1 cellular context compared by ENCODE assay signal in genomic region chr5:132227485-132228240, GRCh38.
TF ChIP-seq lines count a peak whose summit lies in the region.

P4HA2 (minus strand) TSS chr5:132227853; CDS start chr5:132218626, 9,227 bp downstream.

TF ChIP-seq in endothelial cell of umbilical vein, 7 proteins besides CTCF, POLR2A, EP300 and RAD21 (continued from another document):
- no peak for TF ChIP-seq EZH2 (IDR thresholded peaks at IDR 0.05; ENCODE audit: borderline replicate concordance, low read depth, low read length, severe bottlenecking)
- TF ChIP-seq, protein P1, sequence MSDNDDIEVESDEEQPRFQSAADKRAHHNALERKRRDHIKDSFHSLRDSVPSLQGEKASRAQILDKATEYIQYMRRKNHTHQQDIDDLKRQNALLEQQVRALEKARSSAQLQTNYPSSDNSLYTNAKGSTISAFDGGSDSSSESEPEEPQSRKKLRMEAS (IDR thresholded peaks at IDR 0.05; ENCODE audit: insufficient read depth, insufficient read length) = no peak
